19 cellular contexts compared by ENCODE assay signal in genomic region chr10:103235775-103236174, GRCh38. TPM values are rescaled to one million over a fixed set of nuclear protein-coding genes. Genes with fewer than 3 reads are reported as not detected.
DNase-seq lines count a peak whose midpoint lies in the region; ATAC-seq and TF ChIP-seq lines count a peak whose summit lies in the region.
"Had no signal": no experiment of that assay in that cellular context is flagged by ENCODE, and none has a peak within 500 bp of the region (broad histone marks: within the 10 kb centered on the region; RNA-seq: fewer than 3 reads in every experiment).

No MANE protein-coding gene starts in this region.

- no peak for TF ChIP-seq CTCF in H9 (conservative IDR thresholded peaks at IDR 0.05)
- TF ChIP-seq CTCF in WTC11 (IDR thresholded peaks at IDR 0.05), result no peak

- H3K14ac ChIP-seq in H9 (ENCODE audit: insufficient read depth, low read length), result no peak overlapping the region
- no peak overlapping the region for H3K14ac ChIP-seq in trophoblast cell (ENCODE audit: low read length)

- H2BK20ac ChIP-seq in H9 (ENCODE audit: low read depth, low read length, poor library complexity, severe bottlenecking), result no peak overlapping the region

- H3K4me2 ChIP-seq in H9 (ENCODE audit: insufficient read depth, insufficient read length, low read length) (no peak overlapping the region), trophoblast cell (ENCODE audit: low read length) (no peak overlapping the region)
- H3K4me2 ChIP-seq: BLaER1 had no signal

- no peak overlapping the region for H3K4me3 ChIP-seq in trophoblast cell (ENCODE audit: low read depth, low read length)
- H3K4me3 ChIP-seq: BLaER1, GM12878 had no signal

- H2BK15ac ChIP-seq in H9 (ENCODE audit: low read depth, low read length), result no peak overlapping the region

- H2BK120ac ChIP-seq in H9 (ENCODE audit: low read depth, low read length, poor library complexity, severe bottlenecking) (peak overlapping the region; percentile 19), trophoblast cell (ENCODE audit: insufficient read depth, low read length, poor library complexity) (no peak overlapping the region)

- POLR2A ChIA-PET in WTC11 (lab: Charles Lee), result no interaction called here

- no CpG with 5 or more reads among the region's 2 CpGs for WGBS in H9 (ENCODE audit: extremely low coverage, insufficient read length, low lambda C conversion rate)
- WGBS in trophoblast cell (ENCODE audit: extremely low coverage, insufficient coverage, insufficient read length), result no CpG with 5 or more reads among the region's 2 CpGs

- no peaks in the 10 kb centered on the region for H3K79me2 ChIP-seq in H9 (ENCODE audit: insufficient read depth, low read length)
- peaks cover 2% of the 10 kb centered on the region for H3K79me2 ChIP-seq in trophoblast cell (ENCODE audit: control insufficient read depth, insufficient read depth, low read length, poor library complexity)

- no peaks in the 10 kb centered on the region for H3K36me3 ChIP-seq in trophoblast cell (ENCODE audit: control insufficient read depth in 1 of 2, insufficient read depth in 2 of 2, low read length in 2 of 2)
- H3K36me3 ChIP-seq: BLaER1 had no signal

- CTCF ChIA-PET in WTC11 (lab: Charles Lee), result interaction anchor here (0.7 to 3.4 kb wide), 2 partner anchors 8 to 124 kb away, joined by 3 to 27 read pairs; no protein-coding TSS in a partner anchor

- no peaks in the 10 kb centered on the region for H3K27me3 ChIP-seq in H9 (ENCODE audit: insufficient read depth, low read length)
- no peaks in the 10 kb centered on the region for H3K27me3 ChIP-seq in trophoblast cell (ENCODE audit: insufficient read depth, low read length)
- H3K27me3 ChIP-seq: BLaER1 had no signal

- H3K27ac ChIP-seq in H9 (ENCODE audit: insufficient read length, low read depth, low read length), result no peak overlapping the region
- no peak overlapping the region for H3K27ac ChIP-seq in trophoblast cell (ENCODE audit: low read depth, low read length)
- H3K27ac ChIP-seq: 22Rv1, BLaER1 had no signal

- H4K20me1 ChIP-seq in H9 (ENCODE audit: control insufficient read depth, insufficient read depth, insufficient read length), result no peaks in the 10 kb centered on the region
- H4K20me1 ChIP-seq: BLaER1 had no signal

- ATAC-seq in WTC11 (no peak), HG03354 (IDR thresholded peaks at IDR 0.05; ENCODE audit: poor library complexity, severe bottlenecking, unreplicated experiment) (no peak)
- ATAC-seq: GM12878 had no signal

- no peaks in the 10 kb centered on the region for H3K9me3 Mint-ChIP-seq in activated naive CD4-positive, alpha-beta T cell treated with anti-CD3 and anti-CD28 coated beads, Interleukin-2, amount 50 U/mL, for 24 hours
- H3K9me3 Mint-ChIP-seq in H9, result no peaks in the 10 kb centered on the region; a peak in 1 of 5 replicates
- H3K9me3 Mint-ChIP-seq in WTC11, result peaks cover 4% of the 10 kb centered on the region
- H3K9me3 Mint-ChIP-seq: CD14-positive monocyte; CD4-positive, alpha-beta memory T cell had no signal

- H3K36me3 Mint-ChIP-seq in activated naive CD4-positive, alpha-beta T cell treated with anti-CD3 and anti-CD28 coated beads, Interleukin-2, amount 50 U/mL, for 24 hours, result no peaks in the 10 kb centered on the region
- peaks cover 0 to 3% (median 0%) of the 10 kb centered on the region in 3 experiments; a peak in 1 of 7 replicates for H3K36me3 Mint-ChIP-seq in H9 (ENCODE audit: insufficient read depth in 1 of 3, low read depth in 3 of 3)
- no peaks in the 10 kb centered on the region for H3K36me3 Mint-ChIP-seq in WTC11
- H3K36me3 Mint-ChIP-seq: CD14-positive monocyte; CD4-positive, alpha-beta memory T cell had no signal

- H3K9me3 ChIP-seq in H9 (ENCODE audit: control insufficient read depth, low read depth, low read length) (no peaks in the 10 kb centered on the region), trophoblast cell (ENCODE audit: insufficient read depth, low read depth, low read length) (no peaks in the 10 kb centered on the region)
- H3K9me3 ChIP-seq: BLaER1 had no signal

- H3K4me1 ChIP-seq in H9 (ENCODE audit: insufficient read depth, low read length) (peaks cover 4% of the 10 kb centered on the region; the same call in 1 of the 2 replicates), trophoblast cell (ENCODE audit: control insufficient read depth in 1 of 2, insufficient read depth in 2 of 2, low read length in 2 of 2) (peaks cover 23 to 25% of the 10 kb centered on the region in 2 experiments)

- H3K27me3 Mint-ChIP-seq in activated naive CD4-positive, alpha-beta T cell treated with anti-CD3 and anti-CD28 coated beads, Interleukin-2, amount 50 U/mL, for 24 hours, result no peaks in the 10 kb centered on the region
- H3K27me3 Mint-ChIP-seq in H9 (ENCODE audit: low read depth) (no peaks in the 10 kb centered on the region), WTC11 (ENCODE audit: low read depth) (no peaks in the 10 kb centered on the region)

- H2BK5ac ChIP-seq in H9 (ENCODE audit: insufficient read length, low read length) (no peak overlapping the region), trophoblast cell (ENCODE audit: low read depth, low read length, poor library complexity) (no peak overlapping the region)

- DNase-seq in activated naive CD4-positive, alpha-beta T cell (lab: John Stamatoyannopoulos, UW), result no peak
- DNase-seq in H9 (no peak), WTC11 (ENCODE audit: low spot score) (no peak), trophoblast cell (no peak), posterior vena cava (ENCODE audit: low spot score) (no peak)
- DNase-seq in activated CD8-positive, alpha-beta memory T cell treated with anti-CD3 and anti-CD28 coated beads for 24 hours, result no peak
- DNase-seq: Calu3; CD4-positive, alpha-beta memory T cell; DMS79 treated with DMSO at 0.1 percent for 48 hours; GOT3; H7 had no signal

- H3K4ac ChIP-seq in H9 (ENCODE audit: low read depth, low read length), result no peak overlapping the region
- no peak overlapping the region for H3K4ac ChIP-seq in trophoblast cell (ENCODE audit: low read depth, low read length)

- H4K12ac ChIP-seq in trophoblast cell (ENCODE audit: low read depth, low read length), result no peak overlapping the region

- no peak overlapping the region for H4K5ac ChIP-seq in H9 (ENCODE audit: insufficient read length, low read depth, low read length)

- H3K56ac ChIP-seq in H9 (ENCODE audit: insufficient read length, low read depth, low read length), result no peak overlapping the region

- no peak overlapping the region for H3K18ac ChIP-seq in H9 (ENCODE audit: insufficient read length, low read depth, low read length)
- H3K18ac ChIP-seq in trophoblast cell (ENCODE audit: low read length), result no peak overlapping the region

- H2BK12ac ChIP-seq in H9 (ENCODE audit: insufficient read length, low read depth, low read length), result no peak overlapping the region
- peak overlapping the region; percentile 69 for H2BK12ac ChIP-seq in trophoblast cell (ENCODE audit: low read length)

- H3K27ac Mint-ChIP-seq in activated naive CD4-positive, alpha-beta T cell treated with anti-CD3 and anti-CD28 coated beads, Interleukin-2, amount 50 U/mL, for 24 hours, result peak overlapping the region; percentile 43
- peak overlapping the region in 1 of 3 experiments; percentile 30; a peak in 1 of 7 replicates for H3K27ac Mint-ChIP-seq in H9
- peak overlapping the region; percentile 13; the same call in 1 of the 2 replicates for H3K27ac Mint-ChIP-seq in WTC11

- no peak overlapping the region for H3K4me3 Mint-ChIP-seq in activated naive CD4-positive, alpha-beta T cell treated with anti-CD3 and anti-CD28 coated beads, Interleukin-2, amount 50 U/mL, for 24 hours
- H3K4me3 Mint-ChIP-seq in H9, result no peak overlapping the region
- no peak overlapping the region for H3K4me3 Mint-ChIP-seq in WTC11
- H3K4me3 Mint-ChIP-seq: CD4-positive, alpha-beta memory T cell had no signal

- H4K91ac ChIP-seq in H9 (ENCODE audit: insufficient read length, low read depth, low read length) (no peak overlapping the region), trophoblast cell (ENCODE audit: low read depth, low read length) (peak overlapping the region; percentile 51)

- H3K4me1 Mint-ChIP-seq in activated naive CD4-positive, alpha-beta T cell treated with anti-CD3 and anti-CD28 coated beads, Interleukin-2, amount 50 U/mL, for 24 hours, result peaks cover 6% of the 10 kb centered on the region
- H3K4me1 Mint-ChIP-seq in H9 (peaks cover 26 to 31% of the 10 kb centered on the region in 2 experiments), WTC11 (peaks cover 44% of the 10 kb centered on the region)

- H4K8ac ChIP-seq in H9 (replicated peaks; ENCODE audit: insufficient read length, low read depth, low read length), result no peak overlapping the region
- no peak overlapping the region for H4K8ac ChIP-seq in trophoblast cell (ENCODE audit: low read depth, low read length)

- H3K23me2 ChIP-seq in H9 (ENCODE audit: insufficient read length, low read depth, low read length, poor library complexity, severe bottlenecking), result no peaks in the 10 kb centered on the region

- H3K9ac ChIP-seq in H9 (ENCODE audit: extremely low read depth, insufficient read length, low read length) (no peak overlapping the region), trophoblast cell (ENCODE audit: low read length) (no peak overlapping the region)
- H3K9ac ChIP-seq: BLaER1 had no signal

- intact Hi-C loops in posterior vena cava (cut with DNase I), result loop anchor here in 1 of 2 donors (10.0 kb wide), 1 partner anchor 141 kb away; no protein-coding TSS in a partner anchor

- H2AK5ac ChIP-seq in H9 (ENCODE audit: insufficient read length, low read length), result no peak overlapping the region
- no peak overlapping the region for H2AK5ac ChIP-seq in trophoblast cell (ENCODE audit: low read length)

- H2AFZ ChIP-seq in H9 (ENCODE audit: low read length), result no peak overlapping the region
- no peak overlapping the region for H2AFZ ChIP-seq in trophoblast cell (ENCODE audit: insufficient read depth, low read length, poor library complexity)

- H3K79me1 ChIP-seq in H9 (ENCODE audit: insufficient read depth, low read depth, low read length, poor library complexity, severe bottlenecking), result no peaks in the 10 kb centered on the region
- peaks cover 31% of the 10 kb centered on the region for H3K79me1 ChIP-seq in trophoblast cell (ENCODE audit: low read length)

- no peak overlapping the region for H3T11ph ChIP-seq in H9 (ENCODE audit: low read length)

- no peak overlapping the region for H3K23ac ChIP-seq in H9 (ENCODE audit: insufficient read length, low read depth, low read length)
- no peak overlapping the region for H3K23ac ChIP-seq in trophoblast cell (ENCODE audit: low read length)

TF ChIP-seq in WTC11, 78 proteins besides CTCF, POLR2A, EP300 and RAD21 (continues in another document):
- TF ChIP-seq JAZF1 (CRISPR knock-in tag; IDR thresholded peaks at IDR 0.05), result no peak
- TF ChIP-seq ZNF138 (CRISPR knock-in tag; conservative IDR thresholded peaks at IDR 0.05), result no peak
- no peak for TF ChIP-seq IRF2 (CRISPR knock-in tag; IDR thresholded peaks at IDR 0.05; ENCODE audit: borderline replicate concordance, low read depth)

RNA-seq across cellular contexts. Expression of gene RPEL1, which starts 9.9 kb away (rescaled TPM):
- 0.13 TPM in 1 of 2 replicates, not detected in the other for total RNA-seq in H9 (2021)
- 0.09 TPM in 1 of 3 replicates, not detected in the others for total RNA-seq in WTC11 (2021)
- not detected in 2 replicates for polyA plus RNA-seq in trophoblast cell (2013)
- total RNA-seq in posterior vena cava, result not detected
- total RNA-seq: A673; CD4-positive, alpha-beta memory T cell; GM12878; H7 had no signal
- polyA plus RNA-seq: CD14-positive monocyte; CD4-positive, alpha-beta memory T cell had no signal

RNA-seq across cellular contexts. Expression of gene INA, which starts 41.2 kb away (rescaled TPM):
- total RNA-seq in H9 (2021) (14.0 and 14.3 TPM in 2 replicates), WTC11 (2021) (16.6 to 20.3 TPM (median 17.3 TPM) in 3 replicates), posterior vena cava (under 1 TPM in 1 of 2 donors, not detected in 1; 0.10 TPM)
- polyA plus RNA-seq in trophoblast cell (2013), result 3.1 and 3.4 TPM in 2 replicates
- total RNA-seq: CD4-positive, alpha-beta memory T cell; GM12878; HT-29 had no signal
- polyA plus RNA-seq: CD14-positive monocyte; CD4-positive, alpha-beta memory T cell had no signal

RNA-seq across cellular contexts. Expression of gene NT5C2, which starts 42.7 kb away (rescaled TPM):
- total RNA-seq in H9 (2021) (64.4 and 69.6 TPM in 2 replicates), WTC11 (2021) (67.5 to 76.1 TPM (median 72.3 TPM) in 3 replicates), posterior vena cava (10 to 100 TPM; 50.4 to 50.6 TPM)
- 62.0 and 62.9 TPM in 2 replicates for polyA plus RNA-seq in trophoblast cell (2013)

Comparison
In these comparisons a context has a peak if more than half of its experiments do, and no peak if none do; other contexts are left out.
1. RNA of gene INA, which starts 41.2 kb away (total RNA-seq): 16.6 to 20.3 TPM in WTC11 and 14.0 to 14.3 TPM in H9; 0.10 TPM in posterior vena cava; every median in the first group is over 10 times any median in the second.